Comparison of ENCODE assay signal across 1 cellular context in genomic region chr19:18298601-18299000, GRCh38.
TF ChIP-seq lines count a peak whose summit lies in the region.

No MANE protein-coding gene starts in this region.

TF ChIP-seq in A549, 52 proteins besides CTCF, POLR2A, EP300 and RAD21:
- TF ChIP-seq TFCP2L1 (CRISPR knock-in tag; IDR thresholded peaks at IDR 0.05) = no peak
- TF ChIP-seq CBX2 (IDR thresholded peaks at IDR 0.05; ENCODE audit: borderline replicate concordance, low read depth) = no peak
- TF ChIP-seq, protein P1, sequence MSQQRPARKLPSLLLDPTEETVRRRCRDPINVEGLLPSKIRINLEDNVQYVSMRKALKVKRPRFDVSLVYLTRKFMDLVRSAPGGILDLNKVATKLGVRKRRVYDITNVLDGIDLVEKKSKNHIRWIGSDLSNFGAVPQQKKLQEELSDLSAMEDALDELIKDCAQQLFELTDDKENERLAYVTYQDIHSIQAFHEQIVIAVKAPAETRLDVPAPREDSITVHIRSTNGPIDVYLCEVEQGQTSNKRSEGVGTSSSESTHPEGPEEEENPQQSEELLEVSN (IDR thresholded peaks at IDR 0.05; ENCODE audit: borderline replicate concordance, low read depth) = no peak
- TF ChIP-seq CHD2 (IDR thresholded peaks at IDR 0.05; ENCODE audit: low read length, partially characterized antibody) = no peak
- no peak for TF ChIP-seq ZSCAN20 (CRISPR knock-in tag; IDR thresholded peaks at IDR 0.05)
- no peak for TF ChIP-seq MAX (IDR thresholded peaks at IDR 0.05)
- TF ChIP-seq HOXB5 (CRISPR knock-in tag; IDR thresholded peaks at IDR 0.05) = no peak
- TF ChIP-seq NR3C1 (IDR thresholded peaks at IDR 0.05) = no peak
- TF ChIP-seq, protein P2, sequence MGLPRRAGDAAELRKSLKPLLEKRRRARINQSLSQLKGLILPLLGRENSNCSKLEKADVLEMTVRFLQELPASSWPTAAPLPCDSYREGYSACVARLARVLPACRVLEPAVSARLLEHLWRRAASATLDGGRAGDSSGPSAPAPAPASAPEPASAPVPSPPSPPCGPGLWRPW (IDR thresholded peaks at IDR 0.05) = no peak
- no peak for TF ChIP-seq NPAS2 (CRISPR knock-in tag; IDR thresholded peaks at IDR 0.05; ENCODE audit: borderline replicate concordance)
- TF ChIP-seq ZC3H11A (IDR thresholded peaks at IDR 0.05) = no peak
- no peak for TF ChIP-seq SREBF2 (IDR thresholded peaks at IDR 0.05)
- TF ChIP-seq, protein P3, sequence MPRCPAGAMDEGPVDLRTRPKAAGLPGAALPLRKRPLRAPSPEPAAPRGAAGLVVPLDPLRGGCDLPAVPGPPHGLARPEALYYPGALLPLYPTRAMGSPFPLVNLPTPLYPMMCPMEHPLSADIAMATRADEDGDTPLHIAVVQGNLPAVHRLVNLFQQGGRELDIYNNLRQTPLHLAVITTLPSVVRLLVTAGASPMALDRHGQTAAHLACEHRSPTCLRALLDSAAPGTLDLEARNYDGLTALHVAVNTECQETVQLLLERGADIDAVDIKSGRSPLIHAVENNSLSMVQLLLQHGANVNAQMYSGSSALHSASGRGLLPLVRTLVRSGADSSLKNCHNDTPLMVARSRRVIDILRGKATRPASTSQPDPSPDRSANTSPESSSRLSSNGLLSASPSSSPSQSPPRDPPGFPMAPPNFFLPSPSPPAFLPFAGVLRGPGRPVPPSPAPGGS (IDR thresholded peaks at IDR 0.05) = no peak
- TF ChIP-seq REST (IDR thresholded peaks at IDR 0.05) = no peak
- TF ChIP-seq, protein P4, sequence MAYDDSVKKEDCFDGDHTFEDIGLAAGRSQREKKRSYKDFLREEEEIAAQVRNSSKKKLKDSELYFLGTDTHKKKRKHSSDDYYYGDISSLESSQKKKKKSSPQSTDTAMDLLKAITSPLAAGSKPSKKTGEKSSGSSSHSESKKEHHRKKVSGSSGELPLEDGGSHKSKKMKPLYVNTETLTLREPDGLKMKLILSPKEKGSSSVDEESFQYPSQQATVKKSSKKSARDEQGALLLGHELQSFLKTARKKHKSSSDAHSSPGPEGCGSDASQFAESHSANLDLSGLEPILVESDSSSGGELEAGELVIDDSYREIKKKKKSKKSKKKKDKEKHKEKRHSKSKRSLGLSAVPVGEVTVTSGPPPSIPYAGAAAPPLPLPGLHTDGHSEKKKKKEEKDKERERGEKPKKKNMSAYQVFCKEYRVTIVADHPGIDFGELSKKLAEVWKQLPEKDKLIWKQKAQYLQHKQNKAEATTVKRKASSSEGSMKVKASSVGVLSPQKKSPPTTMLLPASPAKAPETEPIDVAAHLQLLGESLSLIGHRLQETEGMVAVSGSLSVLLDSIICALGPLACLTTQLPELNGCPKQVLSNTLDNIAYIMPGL (CRISPR knock-in tag; IDR thresholded peaks at IDR 0.05; ENCODE audit: borderline replicate concordance) = no peak
- TF ChIP-seq, protein P5, sequence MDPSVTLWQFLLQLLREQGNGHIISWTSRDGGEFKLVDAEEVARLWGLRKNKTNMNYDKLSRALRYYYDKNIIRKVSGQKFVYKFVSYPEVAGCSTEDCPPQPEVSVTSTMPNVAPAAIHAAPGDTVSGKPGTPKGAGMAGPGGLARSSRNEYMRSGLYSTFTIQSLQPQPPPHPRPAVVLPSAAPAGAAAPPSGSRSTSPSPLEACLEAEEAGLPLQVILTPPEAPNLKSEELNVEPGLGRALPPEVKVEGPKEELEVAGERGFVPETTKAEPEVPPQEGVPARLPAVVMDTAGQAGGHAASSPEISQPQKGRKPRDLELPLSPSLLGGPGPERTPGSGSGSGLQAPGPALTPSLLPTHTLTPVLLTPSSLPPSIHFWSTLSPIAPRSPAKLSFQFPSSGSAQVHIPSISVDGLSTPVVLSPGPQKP (IDR thresholded peaks at IDR 0.05; ENCODE audit: low read depth, low read length) = no peak
